25 cellular contexts compared by ENCODE assay signal in genomic region chr14:50123062-50123461, GRCh38. TPM values are rescaled to one million over a fixed set of nuclear protein-coding genes. Genes with fewer than 3 reads are reported as not detected.
DNase-seq lines count a peak whose midpoint lies in the region; ATAC-seq, FAIRE-seq and TF ChIP-seq lines count a peak whose summit lies in the region.
"Had no signal": no experiment of that assay in that cellular context is flagged by ENCODE, and none has a peak within 500 bp of the region (broad histone marks: within the 10 kb centered on the region; RNA-seq: fewer than 3 reads in every experiment).

No MANE protein-coding gene starts in this region.

- H3K36me3 Mint-ChIP-seq in activated naive CD4-positive, alpha-beta T cell treated with anti-CD3 and anti-CD28 coated beads for 36 hours (ENCODE audit: low read depth) = peaks cover 5% of the 10 kb centered on the region
- peaks cover 43% of the 10 kb centered on the region for H3K36me3 Mint-ChIP-seq in activated T-helper 17 cell treated with anti-CD3 and anti-CD28 coated beads, Interleukin-2, amount 50 U/mL, for 72 hours (ENCODE audit: low read depth)
- peaks cover 54% of the 10 kb centered on the region for H3K36me3 Mint-ChIP-seq in nephron progenitor cell (ENCODE audit: low read depth)

- H3K4me3 Mint-ChIP-seq in activated naive CD4-positive, alpha-beta T cell treated with anti-CD3 and anti-CD28 coated beads for 36 hours = no peak overlapping the region
- no peak overlapping the region for H3K4me3 Mint-ChIP-seq in activated T-helper 17 cell treated with anti-CD3 and anti-CD28 coated beads, Interleukin-2, amount 50 U/mL, for 72 hours
- no peak overlapping the region for H3K4me3 Mint-ChIP-seq in nephron progenitor cell
- H3K4me3 Mint-ChIP-seq: natural killer cell had no signal

- TF ChIP-seq CTCF in nephron progenitor cell (IDR thresholded peaks at IDR 0.05) = no peak

- no peaks in the 10 kb centered on the region for H3K27me3 Mint-ChIP-seq in activated naive CD4-positive, alpha-beta T cell treated with anti-CD3 and anti-CD28 coated beads for 36 hours (ENCODE audit: low read depth)
- no peaks in the 10 kb centered on the region for H3K27me3 Mint-ChIP-seq in activated T-helper 17 cell treated with anti-CD3 and anti-CD28 coated beads, Interleukin-2, amount 50 U/mL, for 72 hours
- H3K27me3 Mint-ChIP-seq in nephron progenitor cell (ENCODE audit: low read depth, poor library complexity) = no peaks in the 10 kb centered on the region

- ATAC-seq in activated T-helper 17 cell treated with anti-CD3 and anti-CD28 coated beads, Interleukin-2, amount 50 U/mL, for 72 hours (replicated peaks) = peak; percentile 47
- no peak for ATAC-seq in HG03354 (IDR thresholded peaks at IDR 0.05; ENCODE audit: poor library complexity, severe bottlenecking, unreplicated experiment)
- ATAC-seq in activated CD4-positive, CD25-positive, alpha-beta regulatory T cell treated with anti-CD3 and anti-CD28 coated beads, Interleukin-2, amount 50 U/mL, for 24 hours = no peak
- ATAC-seq: left cardiac atrium, natural killer cell had no signal

- FAIRE-seq in urothelium cell line (lab: Jason Lieb, UNC) = peak; percentile 77
- FAIRE-seq: D721Med, GM18507 had no signal

- DNase-seq in activated naive CD4-positive, alpha-beta T cell treated with anti-CD3 and anti-CD28 coated beads for 36 hours = no peak
- DNase-seq in activated naive CD4-positive, alpha-beta T cell treated with anti-CD3 and anti-CD28 coated beads, Interleukin-2, amount 50 U/mL, for 16 hours = no peak
- DNase-seq in nephron progenitor cell (no peak), urothelium cell line (ENCODE audit: low spot score) (no peak), SIG-M5 (lab: John Stamatoyannopoulos, UW) (no peak)
- DNase-seq: activated CD4-positive, alpha-beta T cell treated with anti-CD3 and anti-CD28 coated beads for 48 hours; activated CD8-positive, alpha-beta memory T cell treated with anti-CD3 and anti-CD28 coated beads, Interleukin-2, amount 50 U/mL, for 4 hours; activated gamma-delta T cell treated with Interleukin-2 at 50 U/mL for 16 hours; amygdala; effector CD8-positive, alpha-beta T cell; esophagus squamous epithelium; Kasumi-1; left cardiac atrium; mesendoderm; natural killer cell; NCI-H2029 treated with DMSO at 0.1 percent for 48 hours; psoas muscle; stimulated activated CD4-positive, alpha-beta T cell treated with anti-CD3 and anti-CD28 coated beads, Interleukin-4, amount 100 ng/mL, for 24 hours; SW 1271; uterus had no signal

- CTCF ChIA-PET in activated naive CD4-positive, alpha-beta T cell treated with anti-CD3 and anti-CD28 coated beads for 36 hours (lab: Charles Lee) = no interaction called here

- intact Hi-C loops in activated naive CD4-positive, alpha-beta T cell treated with anti-CD3 and anti-CD28 coated beads for 36 hours (cut with micrococcal nuclease) = no loop called here

- H3K9me3 Mint-ChIP-seq in activated naive CD4-positive, alpha-beta T cell treated with anti-CD3 and anti-CD28 coated beads for 36 hours = no peaks in the 10 kb centered on the region
- no peaks in the 10 kb centered on the region for H3K9me3 Mint-ChIP-seq in activated T-helper 17 cell treated with anti-CD3 and anti-CD28 coated beads, Interleukin-2, amount 50 U/mL, for 72 hours
- no peaks in the 10 kb centered on the region for H3K9me3 Mint-ChIP-seq in nephron progenitor cell
- H3K9me3 Mint-ChIP-seq: natural killer cell had no signal

- no peaks in the 10 kb centered on the region for H3K4me1 Mint-ChIP-seq in activated naive CD4-positive, alpha-beta T cell treated with anti-CD3 and anti-CD28 coated beads for 36 hours (ENCODE audit: low read depth)
- peaks cover 4% of the 10 kb centered on the region for H3K4me1 Mint-ChIP-seq in activated T-helper 17 cell treated with anti-CD3 and anti-CD28 coated beads, Interleukin-2, amount 50 U/mL, for 72 hours
- H3K4me1 Mint-ChIP-seq in nephron progenitor cell = peaks cover 30% of the 10 kb centered on the region
- H3K4me1 Mint-ChIP-seq: natural killer cell had no signal

- peak overlapping the region; percentile 42 for H3K27ac Mint-ChIP-seq in activated naive CD4-positive, alpha-beta T cell treated with anti-CD3 and anti-CD28 coated beads for 36 hours
- H3K27ac Mint-ChIP-seq in activated T-helper 17 cell treated with anti-CD3 and anti-CD28 coated beads, Interleukin-2, amount 50 U/mL, for 72 hours = no peak overlapping the region
- H3K27ac Mint-ChIP-seq in nephron progenitor cell = peak overlapping the region; percentile 43
- H3K27ac Mint-ChIP-seq: natural killer cell had no signal

RNA-seq across cellular contexts. Expression of gene VCPKMT, which starts 6.7 kb away (rescaled TPM):
- 10 to 100 TPM in 1 of 2 experiments, 1 to 10 TPM in 1; 9.6 to 10.5 TPM for total RNA-seq in activated naive CD4-positive, alpha-beta T cell treated with anti-CD3 and anti-CD28 coated beads for 36 hours
- total RNA-seq in activated T-helper 17 cell treated with anti-CD3 and anti-CD28 coated beads, Interleukin-2, amount 50 U/mL, for 72 hours = 10 to 100 TPM in 1 of 2 donors, 1 to 10 TPM in 1; 8.2 to 11.4 TPM
